Comparison of ENCODE assay signal across 8 cellular contexts in the genomic region with DNA sequence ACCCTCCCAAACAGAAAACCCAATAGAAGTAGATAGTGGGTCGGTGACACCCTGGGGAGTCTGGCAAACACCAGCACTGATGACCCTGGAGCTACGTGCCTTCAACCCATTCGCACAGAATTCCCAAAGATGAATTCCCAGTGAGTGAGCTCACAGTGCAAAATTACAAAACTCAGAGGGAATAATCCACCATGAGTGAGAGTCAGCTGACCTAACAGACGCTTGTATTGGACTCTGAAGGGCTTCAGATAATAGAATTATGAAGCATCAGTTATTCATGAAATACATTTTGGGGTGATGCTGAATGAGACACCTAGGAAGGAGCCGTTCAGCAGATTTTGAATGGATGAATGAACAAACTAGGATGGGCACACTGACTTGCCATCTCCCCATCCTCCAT. TPM values are rescaled to one million over a fixed set of nuclear protein-coding genes. Genes with fewer than 3 reads are reported as not detected.
"Had no signal": no experiment of that assay in that cellular context is flagged by ENCODE, and none has a peak within 500 bp of the region (broad histone marks: within the 10 kb centered on the region; RNA-seq: fewer than 3 reads in every experiment).

No MANE protein-coding gene starts in this region.

- H3K4me1 Mint-ChIP-seq: IgD-negative memory B cell had no signal

- H3K27ac Mint-ChIP-seq: IgD-negative memory B cell had no signal

- FAIRE-seq: HepG2, HTR-8/SVneo had no signal

- H3K4me3 Mint-ChIP-seq: IgD-negative memory B cell had no signal

- DNase-seq: IMR-90, KBM-7, KG1 had no signal

- ATAC-seq: HepG2 had no signal

- H3K27ac ChIP-seq: HL-60 had no signal

RNA-seq across cellular contexts. Expression of gene KCNC3, which starts 40.2 kb away (rescaled TPM):
- total RNA-seq: HT1080, IMR-90 had no signal
- polyA plus RNA-seq: IgD-negative memory B cell had no signal
